ENCODE assay signal across 1 cellular context in genomic region chr2:162062559-162062958, GRCh38.
TF ChIP-seq lines count a peak whose summit lies in the region.

No MANE protein-coding gene starts in this region.

TF ChIP-seq in GM23338, 12 proteins besides CTCF, POLR2A, EP300 and RAD21 (continued from another document):
- TF ChIP-seq ZNF462 (CRISPR knock-in tag; IDR thresholded peaks at IDR 0.05) (no peak), REST (IDR thresholded peaks at IDR 0.05; ENCODE audit: unreplicated experiment) (no peak), EZH2 (IDR thresholded peaks at IDR 0.05; ENCODE audit: low read depth, unreplicated experiment) (no peak)
